In genomic region chr10:79182122-79182521, GRCh38 we compare ENCODE assay signal across 14 cellular contexts.
DNase-seq lines count a peak whose midpoint lies in the region; ATAC-seq and TF ChIP-seq lines count a peak whose summit lies in the region.
"Had no signal": no experiment of that assay in that cellular context is flagged by ENCODE, and none has a peak within 500 bp of the region (broad histone marks: within the 10 kb centered on the region; RNA-seq: fewer than 3 reads in every experiment).

No MANE protein-coding gene starts in this region.

- no peak for TF ChIP-seq POLR2A in HCT116 (IDR thresholded peaks at IDR 0.05; ENCODE audit: borderline replicate concordance, extremely low read depth, insufficient read depth, insufficient read length)
- no peak for TF ChIP-seq POLR2A in body of pancreas (IDR thresholded peaks at IDR 0.05)

- no peaks in the 10 kb centered on the region for H3K36me3 ChIP-seq in HCT116 (ENCODE audit: control insufficient read depth in 1 of 2, insufficient read depth in 2 of 2, low read length in 2 of 2)
- H3K36me3 ChIP-seq in body of pancreas (replicated peaks in 1 of 2; ENCODE audit: insufficient read depth in 1 of 2, low read depth in 2 of 2): no peaks in the 10 kb centered on the region
- peaks cover 45% of the 10 kb centered on the region for H3K36me3 ChIP-seq in mesodermal cell (ENCODE audit: control insufficient read depth, insufficient read depth, low read length)
- H3K36me3 ChIP-seq: WERI-Rb-1 had no signal

- H3K9me3 ChIP-seq in HCT116 (ENCODE audit: control insufficient read depth in 1 of 2, insufficient read depth in 1 of 2, low read depth in 1 of 2, low read length in 2 of 2) (no peaks in the 10 kb centered on the region), body of pancreas (no peaks in the 10 kb centered on the region), mesodermal cell (ENCODE audit: control insufficient read depth, low read length) (no peaks in the 10 kb centered on the region)

- DNase-seq in HCT116 (ENCODE audit: low read depth, low spot score) (no peak), body of pancreas (no peak), substantia nigra (lab: John Stamatoyannopoulos, UW) (no peak), ACHN (no peak)
- no peak for DNase-seq in activated T-cell treated with anti-CD3 and anti-CD28 coated beads, Interleukin-2, amount 50 U/mL, for 4 hours
- DNase-seq in activated CD4-positive, alpha-beta T cell treated with anti-CD3 and anti-CD28 coated beads, Interleukin-2, amount 50 U/mL, for 48 hours: no peak
- DNase-seq: aorta, dermis blood vessel endothelial cell, DMS 273 treated with DMSO at 0.1 percent for 48 hours, HCEC 1CT, T-cell had no signal

- H3K4me1 ChIP-seq in HCT116 (ENCODE audit: control insufficient read depth in 1 of 2, insufficient read depth in 2 of 2, low read length in 2 of 2): peaks cover 69 to 86% of the 10 kb centered on the region in 2 experiments
- H3K4me1 ChIP-seq in body of pancreas: peaks cover 85% of the 10 kb centered on the region
- peaks cover 89% of the 10 kb centered on the region for H3K4me1 ChIP-seq in mesodermal cell (ENCODE audit: control insufficient read depth, insufficient read depth, low read length, poor library complexity, severe bottlenecking)

- BruUV-seq in HCT116 (replicated peaks; lab: Mats Ljungman, UMichigan): no TSS peak

- intact Hi-C loops in HCT116 (cut with micrococcal nuclease): no loop called here
- intact Hi-C loops in body of pancreas (cut with DNase I): loop anchor here (10.0 kb wide), 1 partner anchor 107 kb away; no protein-coding TSS in a partner anchor

- H3K79me2 ChIP-seq in HCT116 (ENCODE audit: insufficient read depth, low read length): no peaks in the 10 kb centered on the region; the same call in 1 of the 2 replicates

- no peak for TF ChIP-seq RAD21 in HCT116 (IDR thresholded peaks at IDR 0.05; ENCODE audit: low read depth)

- no peaks in the 10 kb centered on the region for H3K4me1 Mint-ChIP-seq in activated T-cell treated with anti-CD3 and anti-CD28 coated beads, Interleukin-2, amount 50 U/mL, for 4 hours (ENCODE audit: low read depth)

- peaks cover 4% of the 10 kb centered on the region for H3K36me3 Mint-ChIP-seq in activated T-cell treated with anti-CD3 and anti-CD28 coated beads, Interleukin-2, amount 50 U/mL, for 4 hours (ENCODE audit: insufficient read depth)

- 75 to 87% methylated on average over 6 to 7 of the region's 7 CpGs for WGBS in body of pancreas, 2 donors
- 96 to 98% methylated on average over 6 to 7 of the region's 7 CpGs for WGBS in mesodermal cell (ENCODE audit: insufficient coverage in 2 of 2), 2 experiments

- H2AFZ ChIP-seq in HCT116 (ENCODE audit: low read depth, low read length, poor library complexity, severe bottlenecking): no peak overlapping the region

- no peak for ATAC-seq in HCT116
- ATAC-seq in body of pancreas: no peak
- no peak for ATAC-seq in activated T-cell treated with anti-CD3 and anti-CD28 coated beads, Interleukin-2, amount 50 U/mL, for 4 hours
- ATAC-seq: T-cell had no signal

- no peaks in the 10 kb centered on the region for H3K27me3 Mint-ChIP-seq in activated T-cell treated with anti-CD3 and anti-CD28 coated beads, Interleukin-2, amount 50 U/mL, for 4 hours (ENCODE audit: low read depth)
- H3K27me3 Mint-ChIP-seq: T-cell had no signal

- no peaks in the 10 kb centered on the region for H4K20me1 ChIP-seq in HCT116 (ENCODE audit: insufficient read depth)

- no peak overlapping the region for H3K4me3 ChIP-seq in HCT116 (replicated peaks in 1 of 2; ENCODE audit: low read depth in 1 of 2, low read length in 2 of 2)
- no peak overlapping the region for H3K4me3 ChIP-seq in body of pancreas
- H3K4me3 ChIP-seq in mesodermal cell (ENCODE audit: extremely low read depth, insufficient read depth, low read length, poor library complexity, severe bottlenecking): no peak overlapping the region

- H3K9me2 ChIP-seq in HCT116 (ENCODE audit: insufficient read depth): no peaks in the 10 kb centered on the region

- H3K4me2 ChIP-seq in HCT116 (ENCODE audit: low read length): peak overlapping the region; percentile 80

- H3K27ac ChIP-seq in HCT116 (ENCODE audit: low read depth, low read length) (peak overlapping the region; percentile 27; the same call in 1 of the 2 replicates), body of pancreas (peak overlapping the region; percentile 2 to 83 (median 80)), mesodermal cell (ENCODE audit: low read depth, low read length, severe bottlenecking) (peak overlapping the region; percentile 97), substantia nigra (ENCODE audit: low read depth, low read length, poor library complexity, severe bottlenecking) (peak overlapping the region; percentile 3)

- no peaks in the 10 kb centered on the region for H3K9me3 Mint-ChIP-seq in activated T-cell treated with anti-CD3 and anti-CD28 coated beads, Interleukin-2, amount 50 U/mL, for 4 hours
- H3K9me3 Mint-ChIP-seq: T-cell had no signal

- peak overlapping the region; percentile 6 for H3K9ac ChIP-seq in HCT116 (ENCODE audit: low read length)

- in situ Hi-C loops in ACHN (cut with HindIII; ENCODE audit: low pct_ligation_motif_present, low pct_unique_long_range_greater_than_20kb, low sequenced_read_pairs): no loop called here

- H3K27me3 ChIP-seq in HCT116 (ENCODE audit: insufficient read depth, low read length) (no peaks in the 10 kb centered on the region), body of pancreas (no peaks in the 10 kb centered on the region)

- CTCF ChIA-PET in HCT116 (lab: Charles Lee): no interaction called here

- RAD21 ChIA-PET in HCT116 (lab: Charles Lee; ENCODE audit: low non-redundant PET in 1 of 2, low total read pairs in 2 of 2, uncharacterized antibody in 2 of 2, unreplicated experiment in 2 of 2): no interaction called here

- TF ChIP-seq CTCF in HCT116 (IDR thresholded peaks at IDR 0.05 in 2 of 3, conservative IDR thresholded peaks at IDR 0.05 in 1 of 3; ENCODE audit: borderline replicate concordance in 1 of 3, insufficient read depth in 1 of 3, low read depth in 2 of 3, low read length in 2 of 3) (no peak), body of pancreas (IDR thresholded peaks at IDR 0.05) (no peak)

- POLR2A ChIA-PET in HCT116 (lab: Charles Lee): no interaction called here

- H3K4me3 Mint-ChIP-seq in activated T-cell treated with anti-CD3 and anti-CD28 coated beads, Interleukin-2, amount 50 U/mL, for 4 hours: no peak overlapping the region
- H3K4me3 Mint-ChIP-seq: B cell, T-cell had no signal

TF ChIP-seq in HCT116, 20 proteins besides CTCF, POLR2A, EP300 and RAD21 (continues in another document):
- no peak for TF ChIP-seq EGR1 (IDR thresholded peaks at IDR 0.05; ENCODE audit: low read depth)
- no peak for TF ChIP-seq ZBTB33 (IDR thresholded peaks at IDR 0.05; ENCODE audit: extremely low read depth, insufficient replicate concordance, low read length)
- TF ChIP-seq EZH2 (IDR thresholded peaks at IDR 0.05): no peak
- TF ChIP-seq ZFX (IDR thresholded peaks at IDR 0.05): no peak
- no peak for TF ChIP-seq CBX3 (IDR thresholded peaks at IDR 0.05; ENCODE audit: low read depth)
- no peak for TF ChIP-seq ZNF274 (IDR thresholded peaks at IDR 0.05; ENCODE audit: low read depth, low read length)
- no peak for TF ChIP-seq ATF3 (IDR thresholded peaks at IDR 0.05)
- no peak for TF ChIP-seq MAX (IDR thresholded peaks at IDR 0.05)
- no peak for TF ChIP-seq JUND (IDR thresholded peaks at IDR 0.05)
- TF ChIP-seq SP1 (IDR thresholded peaks at IDR 0.05; ENCODE audit: low read depth): no peak
- no peak for TF ChIP-seq EZH2phosphoT487 (IDR thresholded peaks at IDR 0.05; ENCODE audit: borderline replicate concordance)

Comparison
In these comparisons a context has a peak if more than half of its experiments do, and no peak if none do; other contexts are left out.
1. H3K27ac ChIP-seq: peak in every context shown above with its lines; median percentile 97 in mesodermal cell; 80 in body of pancreas; 27 in HCT116; 3 in substantia nigra.